In genomic region chr5:1778138-1779020, GRCh38 we compare ENCODE assay signal across 23 cellular contexts. TPM values are rescaled to one million over a fixed set of nuclear protein-coding genes. Genes with fewer than 3 reads are reported as not detected.
A peak's percentile ranks its signal among the peaks of the same experiment; 100 is the strongest.
DNase-seq lines count a peak whose midpoint lies in the region; ATAC-seq and TF ChIP-seq lines count a peak whose summit lies in the region.
"Had no signal": no experiment of that assay in that cellular context is flagged by ENCODE, and none has a peak within 500 bp of the region (broad histone marks: within the 10 kb centered on the region; RNA-seq: fewer than 3 reads in every experiment).

No MANE protein-coding gene starts in this region.

- H3K36me3 ChIP-seq in neural progenitor cell (no peaks in the 10 kb centered on the region), sigmoid colon (no peaks in the 10 kb centered on the region)
- H3K36me3 ChIP-seq: BLaER1 treated with 17β-estradiol and CSF1 and Interleukin-3, amounts not matched to agents 10 nM and 100 nM; MG63 had no signal

- H3K4me3 ChIP-seq in neural progenitor cell (no peak overlapping the region), sigmoid colon (no peak overlapping the region)
- H3K4me3 ChIP-seq: BLaER1 treated with 17β-estradiol and CSF1 and Interleukin-3, amounts not matched to agents 10 nM and 100 nM; K562; MG63 had no signal

- no peaks in the 10 kb centered on the region for H3K79me2 ChIP-seq in neural progenitor cell (ENCODE audit: low read depth)

- H4K20me1 ChIP-seq in neural progenitor cell (ENCODE audit: low read depth), result no peaks in the 10 kb centered on the region

- H3K9me3 ChIP-seq in neural progenitor cell (ENCODE audit: low read depth) (no peaks in the 10 kb centered on the region), sigmoid colon (no peaks in the 10 kb centered on the region)
- H3K9me3 ChIP-seq: BLaER1 treated with 17β-estradiol and CSF1 and Interleukin-3, amounts not matched to agents 10 nM and 100 nM; MG63 had no signal

- no peak overlapping the region for H3K4me3 Mint-ChIP-seq in activated CD4-positive, alpha-beta T cell treated with anti-CD3 and anti-CD28 coated beads for 36 hours
- H3K4me3 Mint-ChIP-seq in activated CD4-positive, alpha-beta T cell treated with anti-CD3 and anti-CD28 coated beads, Interleukin-2, amount 10 ng/mL, durations not matched to agents 7 days and 5 days, result no peak overlapping the region
- no peak overlapping the region for H3K4me3 Mint-ChIP-seq in neural progenitor cell
- H3K4me3 Mint-ChIP-seq: CD8-positive, alpha-beta T cell had no signal

- POLR2A ChIA-PET in activated CD4-positive, alpha-beta T cell treated with anti-CD3 and anti-CD28 coated beads for 36 hours (lab: Charles Lee), result no interaction called here
- POLR2A ChIA-PET in activated CD4-positive, alpha-beta T cell treated with anti-CD3 and anti-CD28 coated beads, Interleukin-2, amount 10 ng/mL, durations not matched to agents 7 days and 5 days (lab: Charles Lee), result no interaction called here

- H3K27me3 Mint-ChIP-seq in activated CD4-positive, alpha-beta T cell treated with anti-CD3 and anti-CD28 coated beads for 36 hours, result no peaks in the 10 kb centered on the region
- H3K27me3 Mint-ChIP-seq in activated CD4-positive, alpha-beta T cell treated with anti-CD3 and anti-CD28 coated beads, Interleukin-2, amount 10 ng/mL, durations not matched to agents 7 days and 5 days, result no peaks in the 10 kb centered on the region
- H3K27me3 Mint-ChIP-seq in neural progenitor cell (ENCODE audit: insufficient read depth, low read depth), result no peaks in the 10 kb centered on the region

- H3K4me1 ChIP-seq in neural progenitor cell (peaks cover 4% of the 10 kb centered on the region), sigmoid colon (no peaks in the 10 kb centered on the region)

- no peak overlapping the region for H3K4me2 ChIP-seq in neural progenitor cell
- H3K4me2 ChIP-seq: BLaER1 treated with 17β-estradiol and CSF1 and Interleukin-3, amounts not matched to agents 10 nM and 100 nM had no signal

- H3K9me3 Mint-ChIP-seq in activated CD4-positive, alpha-beta T cell treated with anti-CD3 and anti-CD28 coated beads for 36 hours (ENCODE audit: low read depth), result no peaks in the 10 kb centered on the region
- no peaks in the 10 kb centered on the region for H3K9me3 Mint-ChIP-seq in activated CD4-positive, alpha-beta T cell treated with anti-CD3 and anti-CD28 coated beads, Interleukin-2, amount 10 ng/mL, durations not matched to agents 7 days and 5 days
- no peaks in the 10 kb centered on the region for H3K9me3 Mint-ChIP-seq in neural progenitor cell
- H3K9me3 Mint-ChIP-seq: CD8-positive, alpha-beta T cell had no signal

- H3F3A ChIP-seq in neural progenitor cell (ENCODE audit: low read depth), result no peaks in the 10 kb centered on the region

- ATAC-seq in activated CD4-positive, alpha-beta T cell treated with anti-CD3 and anti-CD28 coated beads for 36 hours, result no peak
- no peak for ATAC-seq in HG02642 (IDR thresholded peaks at IDR 0.05; ENCODE audit: poor library complexity, unreplicated experiment)
- no peak for ATAC-seq in GM21447 (IDR thresholded peaks at IDR 0.05; ENCODE audit: unreplicated experiment)
- no peak for ATAC-seq in HG03354 (IDR thresholded peaks at IDR 0.05; ENCODE audit: poor library complexity, severe bottlenecking, unreplicated experiment)
- ATAC-seq: CD8-positive, alpha-beta T cell had no signal

- H3K9ac ChIP-seq in neural progenitor cell, result no peak overlapping the region
- H3K9ac ChIP-seq: BLaER1 treated with 17β-estradiol and CSF1 and Interleukin-3, amounts not matched to agents 10 nM and 100 nM had no signal

- TF ChIP-seq EP300 in sigmoid colon (IDR thresholded peaks at IDR 0.05), result no peak

- peaks cover 4% of the 10 kb centered on the region for H3K4me1 Mint-ChIP-seq in activated CD4-positive, alpha-beta T cell treated with anti-CD3 and anti-CD28 coated beads for 36 hours
- H3K4me1 Mint-ChIP-seq in activated CD4-positive, alpha-beta T cell treated with anti-CD3 and anti-CD28 coated beads, Interleukin-2, amount 10 ng/mL, durations not matched to agents 7 days and 5 days, result peaks cover 15% of the 10 kb centered on the region
- peaks cover 13% of the 10 kb centered on the region for H3K4me1 Mint-ChIP-seq in neural progenitor cell

- peak overlapping the region; percentile 5 for H2AFZ ChIP-seq in neural progenitor cell (replicated peaks)

- no peak for TF ChIP-seq CTCF in VCaP (conservative IDR thresholded peaks at IDR 0.05)
- TF ChIP-seq CTCF in neural progenitor cell (IDR thresholded peaks at IDR 0.05), result no peak
- TF ChIP-seq CTCF in sigmoid colon (IDR thresholded peaks at IDR 0.05), result no peak

- TF ChIP-seq POLR2A in sigmoid colon (IDR thresholded peaks at IDR 0.05), result no peak

- CTCF ChIA-PET in activated CD4-positive, alpha-beta T cell treated with anti-CD3 and anti-CD28 coated beads for 36 hours (lab: Charles Lee), result interaction anchor here (1.1 kb wide), 1 partner anchor 41 kb away, joined by 3 read pairs; no protein-coding TSS in a partner anchor
- CTCF ChIA-PET in activated CD4-positive, alpha-beta T cell treated with anti-CD3 and anti-CD28 coated beads, Interleukin-2, amount 10 ng/mL, durations not matched to agents 7 days and 5 days (lab: Charles Lee), result no interaction called here

- H3K27me3 ChIP-seq in neural progenitor cell (no peaks in the 10 kb centered on the region), sigmoid colon (no peaks in the 10 kb centered on the region)
- H3K27me3 ChIP-seq: MG63 had no signal

- H3K36me3 Mint-ChIP-seq in activated CD4-positive, alpha-beta T cell treated with anti-CD3 and anti-CD28 coated beads for 36 hours (ENCODE audit: low read depth), result no peaks in the 10 kb centered on the region
- no peaks in the 10 kb centered on the region for H3K36me3 Mint-ChIP-seq in activated CD4-positive, alpha-beta T cell treated with anti-CD3 and anti-CD28 coated beads, Interleukin-2, amount 10 ng/mL, durations not matched to agents 7 days and 5 days (ENCODE audit: low read depth)
- H3K36me3 Mint-ChIP-seq in neural progenitor cell, result no peaks in the 10 kb centered on the region
- H3K36me3 Mint-ChIP-seq: CD8-positive, alpha-beta T cell had no signal

- 66% methylated on average over 19 of the region's 19 CpGs for WGBS in sigmoid colon, 2 donors

- H3K27ac ChIP-seq in VCaP (peak overlapping the region; percentile 36), neural progenitor cell (no peak overlapping the region), sigmoid colon (no peak overlapping the region)
- H3K27ac ChIP-seq: 22Rv1; BLaER1 treated with 17β-estradiol and CSF1 and Interleukin-3, amounts not matched to agents 10 nM and 100 nM had no signal

- intact Hi-C loops in activated CD4-positive, alpha-beta T cell treated with anti-CD3 and anti-CD28 coated beads for 36 hours (cut with DNase I, micrococcal nuclease), result no loop called here
- intact Hi-C loops in sigmoid colon (cut with DNase I), result no loop called here

- DNase-seq in activated CD4-positive, alpha-beta T cell treated with anti-CD3 and anti-CD28 coated beads for 36 hours, result peak; percentile 3
- DNase-seq in activated CD4-positive, alpha-beta T cell treated with anti-CD3 and anti-CD28 coated beads, Interleukin-2, amount 10 ng/mL, durations not matched to agents 7 days and 5 days, result no peak
- no peak for DNase-seq in neural progenitor cell (ENCODE audit: low spot score)
- peak; percentile 45 for DNase-seq in sigmoid colon
- DNase-seq: ACHN; Calu3; CD8-positive, alpha-beta T cell; DMS153; MG63; NCI-H1694 treated with DMSO at 0.1 percent for 48 hours; NCI-H2081 treated with DMSO at 0.1 percent for 48 hours; NCI-H2171 treated with DMSO at 0.1 percent for 48 hours; NCI-H446 treated with DMSO at 0.1 percent for 48 hours; NCI-H526 treated with DMSO at 0.1 percent for 48 hours; OCI-M1; SHP77 had no signal

- no peak overlapping the region for H3K27ac Mint-ChIP-seq in activated CD4-positive, alpha-beta T cell treated with anti-CD3 and anti-CD28 coated beads for 36 hours
- no peak overlapping the region for H3K27ac Mint-ChIP-seq in activated CD4-positive, alpha-beta T cell treated with anti-CD3 and anti-CD28 coated beads, Interleukin-2, amount 10 ng/mL, durations not matched to agents 7 days and 5 days
- no peak overlapping the region for H3K27ac Mint-ChIP-seq in neural progenitor cell
- H3K27ac Mint-ChIP-seq: CD8-positive, alpha-beta T cell had no signal

RNA-seq across cellular contexts. Expression of gene MRPL36, which starts 21.3 kb away (rescaled TPM):
- total RNA-seq in activated CD4-positive, alpha-beta T cell treated with anti-CD3 and anti-CD28 coated beads for 36 hours, result 10 to 100 TPM; 51.4 to 64.9 TPM
- total RNA-seq in activated CD4-positive, alpha-beta T cell treated with anti-CD3 and anti-CD28 coated beads, Interleukin-2, amount 10 ng/mL, durations not matched to agents 7 days and 5 days, result 10 to 100 TPM; 41.5 to 46.9 TPM
- 22.2 and 30.2 TPM in 2 replicates for total RNA-seq in neural progenitor cell (ENCODE audit: low replicate concordance)
- total RNA-seq in sigmoid colon, result 10 to 100 TPM; 32.4 to 59.4 (median 49.2) TPM
- polyA plus RNA-seq in sigmoid colon, result 10 to 100 TPM; 65.9 to 77.9 (median 70.9) TPM

RNA-seq across cellular contexts. Expression of gene NDUFS6, which starts 22.8 kb away (rescaled TPM):
- total RNA-seq in activated CD4-positive, alpha-beta T cell treated with anti-CD3 and anti-CD28 coated beads for 36 hours, result 10 to 100 TPM; 18.8 to 37.1 TPM
- 10 to 100 TPM; 20.8 to 31.7 TPM for total RNA-seq in activated CD4-positive, alpha-beta T cell treated with anti-CD3 and anti-CD28 coated beads, Interleukin-2, amount 10 ng/mL, durations not matched to agents 7 days and 5 days
- 54.2 TPM in 2 replicates for total RNA-seq in neural progenitor cell (ENCODE audit: low replicate concordance)
- total RNA-seq in sigmoid colon, result 10 to 100 TPM; 34.9 to 82.6 (median 55.4) TPM
- polyA plus RNA-seq in sigmoid colon, result 100 to 1,000 TPM in 2 of 3 donors, 10 to 100 TPM in 1; 94.0 to 156 (median 111) TPM

Comparison
In these comparisons a context has a peak if more than half of its experiments do, and no peak if none do; other contexts are left out.
1. DNase-seq: peak in activated CD4-positive, alpha-beta T cell treated with anti-CD3 and anti-CD28 coated beads for 36 hours (single experiment) and sigmoid colon (single experiment); none in activated CD4-positive, alpha-beta T cell treated with anti-CD3 and anti-CD28 coated beads, Interleukin-2, amount 10 ng/mL, durations not matched to agents 7 days and 5 days (single experiment) and neural progenitor cell (single experiment).